Comparison of ENCODE assay signal across 8 cellular contexts in genomic region chr11:34916014-34916809, GRCh38. TPM values are rescaled to one million over a fixed set of nuclear protein-coding genes. Genes with fewer than 3 reads are reported as not detected.
DNase-seq lines count a peak whose midpoint lies in the region; ATAC-seq lines count a peak whose summit lies in the region.

Gene APIP, minus strand, starts transcription at chr11:34916379. Its CDS starts 95 bp downstream, at chr11:34916284.
Gene PDHX, plus strand, starts transcription at chr11:34916618. Its CDS starts 38 bp downstream, at chr11:34916656.

- DNase-seq in Caki2 (ENCODE audit: low read depth) (peak; percentile 88), HUDEP-2 (lab: John Stamatoyannopoulos, UW; ENCODE audit: unreplicated experiment in 76 of 76) (peak; percentile 58 to 99 (median 98)), NOMO-1 treated with dmso at 0.1 percent for 144 hours (lab: John Stamatoyannopoulos, UW; ENCODE audit: unreplicated experiment) (peak; percentile 83), memory B cell (ENCODE audit: low spot score in 2 of 2) (peak; percentile 83 to 89)
- peak; percentile 94 to 98 (median 97) for DNase-seq in activated CD8-positive, alpha-beta memory T cell treated with anti-CD3 and anti-CD28 coated beads for 48 hours (ENCODE audit: low read depth in 2 of 3, low spot score in 2 of 3)
- peak; percentile 82 to 87 (median 84) for DNase-seq in effector memory CD8-positive, alpha-beta T cell
- DNase-seq in stimulated activated CD8-positive, alpha-beta memory T cell treated with anti-CD3 and anti-CD28 coated beads, Interleukin-12 subunit alpha, Interleukin-12 subunit beta, amount 100 ng/mL, for 1 hour (ENCODE audit: low read depth) = peak; percentile 84

- no peaks in the 10 kb centered on the region for H3K9me3 Mint-ChIP-seq in effector memory CD8-positive, alpha-beta T cell
- H3K9me3 Mint-ChIP-seq in memory B cell = no peaks in the 10 kb centered on the region

- H3K36me3 Mint-ChIP-seq in effector memory CD8-positive, alpha-beta T cell (ENCODE audit: insufficient read depth) = peaks cover 7% of the 10 kb centered on the region
- H3K36me3 Mint-ChIP-seq in memory B cell = peaks cover 9% of the 10 kb centered on the region

- H3K27ac Mint-ChIP-seq in effector memory CD8-positive, alpha-beta T cell = peak within 1 kb of the TSS; percentile 95 to 99
- peak within 1 kb of the TSS; percentile 99 for H3K27ac Mint-ChIP-seq in memory B cell

- peak; percentile 93 for ATAC-seq in GM21390 (IDR thresholded peaks at IDR 0.05; ENCODE audit: unreplicated experiment)
- ATAC-seq in effector memory CD8-positive, alpha-beta T cell (replicated peaks) = peak; percentile 82
- ATAC-seq in memory B cell (ENCODE audit: low read depth) = peak; percentile 82

- H3K4me1 Mint-ChIP-seq in effector memory CD8-positive, alpha-beta T cell (ENCODE audit: low read depth in 2 of 2) = peaks cover 28 to 30% of the 10 kb centered on the region in 2 donors
- peaks cover 19% of the 10 kb centered on the region for H3K4me1 Mint-ChIP-seq in memory B cell

- H3K4me3 Mint-ChIP-seq in effector memory CD8-positive, alpha-beta T cell = peak within 1 kb of the TSS; percentile 91 to 99
- peak within 1 kb of the TSS; percentile 95 for H3K4me3 Mint-ChIP-seq in memory B cell

- no peaks in the 10 kb centered on the region for H3K27me3 Mint-ChIP-seq in effector memory CD8-positive, alpha-beta T cell
- H3K27me3 Mint-ChIP-seq in memory B cell = no peaks in the 10 kb centered on the region

- in situ Hi-C loops in Caki2 (cut with HindIII; ENCODE audit: low pct_unique_long_range_greater_than_20kb, low sequenced_read_pairs) = no loop called here

RNA-seq across cellular contexts. Expression of gene APIP, which starts in this region (rescaled TPM):
- 17.9 and 24.6 TPM in 2 replicates for total RNA-seq in Caki2 (2014; rRNA removed; shearing (Covaris generic); ENCODE audit: low replicate concordance)

RNA-seq across cellular contexts. Expression of gene PDHX, which starts in this region (rescaled TPM):
- 17.1 and 18.8 TPM in 2 replicates for total RNA-seq in Caki2 (2014; rRNA removed; shearing (Covaris generic); ENCODE audit: low replicate concordance)

Comparison
In these comparisons a context has a peak if more than half of its experiments do, and no peak if none do; other contexts are left out.
1. Peak in every context shown above with its lines: DNase-seq and ATAC-seq.